In the genomic region with DNA sequence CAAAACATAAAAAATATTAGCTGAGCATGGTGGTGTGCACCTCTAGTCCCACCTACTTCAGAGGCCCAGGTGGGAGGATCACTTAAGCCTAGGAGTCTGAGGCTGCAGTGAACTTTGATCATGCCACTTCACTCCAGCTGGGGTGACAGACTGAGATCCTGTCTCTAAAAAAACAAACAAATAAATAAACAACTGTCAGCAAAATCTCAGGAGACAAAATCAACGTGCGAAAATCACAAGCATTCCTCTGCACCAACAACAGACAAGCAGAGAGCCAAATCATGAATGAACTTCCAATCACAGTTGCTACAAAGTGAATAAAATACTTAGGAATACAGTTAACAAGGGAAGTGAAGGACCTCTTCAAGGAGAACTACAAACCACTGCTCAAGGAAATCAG, we compare ENCODE assay signal across 8 cellular contexts. TPM values are rescaled to one million over a fixed set of nuclear protein-coding genes. Genes with fewer than 3 reads are reported as not detected.
"Had no signal": no experiment of that assay in that cellular context is flagged by ENCODE, and none has a peak within 500 bp of the region (broad histone marks: within the 10 kb centered on the region; RNA-seq: fewer than 3 reads in every experiment).

No MANE protein-coding gene starts in this region.

- FAIRE-seq: HTR-8/SVneo had no signal

- H3K9ac ChIP-seq: KMS-11 had no signal

- H3K4me2 ChIP-seq: KMS-11 had no signal

- H3K27ac ChIP-seq: HL-60, KMS-11 had no signal

- DNase-seq: KBM-7, KG1 had no signal

RNA-seq across cellular contexts. Expression of a gene that starts 58.8 kb away (rescaled TPM):
- total RNA-seq: HT-29, HT1080 had no signal
- polyA plus RNA-seq: IgD-negative memory B cell had no signal
